ENCODE assay signal across 17 cellular contexts in the genomic region with DNA sequence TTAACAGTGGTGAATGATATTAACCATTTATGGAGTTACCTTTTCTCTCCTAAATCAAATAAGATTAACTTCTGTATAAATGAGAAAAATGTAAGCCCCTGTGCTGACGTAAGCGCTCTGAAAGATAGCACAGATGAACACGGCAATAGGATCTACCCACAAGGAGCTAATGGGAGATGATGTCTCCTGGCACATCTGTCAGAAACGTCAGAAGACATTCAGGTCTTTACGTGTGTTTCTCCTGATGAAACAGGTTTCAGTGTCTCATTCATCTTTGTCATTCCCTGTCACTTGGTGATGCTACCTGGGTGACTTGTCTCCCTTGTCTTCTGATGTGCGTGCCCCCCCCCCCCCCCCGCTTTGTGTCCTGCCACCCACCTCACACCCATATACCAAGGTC.
A peak's percentile ranks its signal among the peaks of the same experiment; 100 is the strongest.
DNase-seq lines count a peak whose midpoint lies in the region; TF ChIP-seq lines count a peak whose summit lies in the region.
"Had no signal": no experiment of that assay in that cellular context is flagged by ENCODE, and none has a peak within 500 bp of the region (broad histone marks: within the 10 kb centered on the region; RNA-seq: fewer than 3 reads in every experiment).

No MANE protein-coding gene starts in this region.

- H3K4me3 ChIP-seq in BLaER1 treated with 17β-estradiol and CSF1 and Interleukin-3, amounts not matched to agents 10 nM and 100 nM, result no peak overlapping the region
- no peak overlapping the region for H3K4me3 ChIP-seq in spleen
- H3K4me3 ChIP-seq: HAP-1, SJCRH30 had no signal

- peak overlapping the region; percentile 94 for H3K27ac Mint-ChIP-seq in HFFc6
- H3K27ac Mint-ChIP-seq in osteocyte (ENCODE audit: unreplicated experiment), result no peak overlapping the region
- H3K27ac Mint-ChIP-seq: B cell; CD8-positive, alpha-beta T cell had no signal

- no peak for TF ChIP-seq CTCF in HFFc6 (IDR thresholded peaks at IDR 0.05)
- no peak for TF ChIP-seq CTCF in spleen (IDR thresholded peaks at IDR 0.05 in 8 of 11, conservative IDR thresholded peaks at IDR 0.05 in 3 of 11)
- no peak for TF ChIP-seq CTCF in osteocyte (IDR thresholded peaks at IDR 0.05)

- H3K9me3 ChIP-seq in BLaER1 treated with 17β-estradiol and CSF1 and Interleukin-3, amounts not matched to agents 10 nM and 100 nM (replicated peaks in 1 of 11), result no peaks in the 10 kb centered on the region; a peak in 3 of 22 replicates
- no peaks in the 10 kb centered on the region for H3K9me3 ChIP-seq in spleen
- H3K9me3 ChIP-seq: HAP-1, SJCRH30 had no signal

- H3K4me3 Mint-ChIP-seq in HFFc6 (no peak overlapping the region; the same call in 1 of the 2 replicates), osteocyte (ENCODE audit: unreplicated experiment) (no peak overlapping the region)
- H3K4me3 Mint-ChIP-seq: B cell; CD8-positive, alpha-beta T cell had no signal

- peaks cover 42 to 84% (median 64%) of the 10 kb centered on the region in 11 experiments for H3K36me3 ChIP-seq in BLaER1 treated with 17β-estradiol and CSF1 and Interleukin-3, amounts not matched to agents 10 nM and 100 nM
- peaks cover 0 to 71% (median 21%) of the 10 kb centered on the region in 6 donors for H3K36me3 ChIP-seq in spleen
- H3K36me3 ChIP-seq: HAP-1 had no signal

- no peaks in the 10 kb centered on the region for H3K27me3 ChIP-seq in BLaER1 treated with 17β-estradiol and CSF1 and Interleukin-3, amounts not matched to agents 10 nM and 100 nM
- H3K27me3 ChIP-seq in spleen (replicated peaks in 1 of 7), result no peaks in the 10 kb centered on the region
- H3K27me3 ChIP-seq: SJCRH30 had no signal

- H3K27me3 Mint-ChIP-seq in HFFc6 (ENCODE audit: insufficient read depth) (no peaks in the 10 kb centered on the region; the same call in 1 of the 2 replicates), osteocyte (ENCODE audit: unreplicated experiment) (no peaks in the 10 kb centered on the region)
- H3K27me3 Mint-ChIP-seq: B cell had no signal

- H3K36me3 Mint-ChIP-seq in HFFc6 (ENCODE audit: low read depth) (peaks cover 14% of the 10 kb centered on the region), osteocyte (ENCODE audit: unreplicated experiment) (peaks cover 21% of the 10 kb centered on the region)

- no peak for DNase-seq in HFFc6
- peak; percentile 4 for DNase-seq in islet precursor cell
- no peak for DNase-seq in spleen
- no peak for DNase-seq in NCI-H526 treated with DMSO at 0.1 percent for 48 hours (lab: John Stamatoyannopoulos, UW)
- no peak for DNase-seq in NCI-H1105 treated with DMSO at 0.1 percent for 48 hours (lab: John Stamatoyannopoulos, UW)
- DNase-seq in osteocyte (ENCODE audit: extremely low spot score, unreplicated experiment), result no peak
- DNase-seq: CD8-positive, alpha-beta T cell; DMS79; NCI-H1417 treated with DMSO at 0.1 percent for 48 hours; NCI-H1930; NCI-H446; OCI-M1 had no signal

- no peak for TF ChIP-seq POLR2A in spleen (IDR thresholded peaks at IDR 0.05)

- WGBS in spleen, 5 donors, result 76 to 85% (median 79%) methylated on average over 5 to 7 of the region's 7 CpGs

- H3K4me1 ChIP-seq in BLaER1 treated with 17β-estradiol and CSF1 and Interleukin-3, amounts not matched to agents 10 nM and 100 nM, result peaks cover 60 to 71% (median 64%) of the 10 kb centered on the region in 10 experiments
- peaks cover 10 to 68% (median 46%) of the 10 kb centered on the region in 6 donors for H3K4me1 ChIP-seq in spleen
- H3K4me1 ChIP-seq: SJCRH30 had no signal

- peak overlapping the region in 2 of 11 experiments; percentile 27 to 36; a peak in 1 of 22 replicates for H3K27ac ChIP-seq in BLaER1 treated with 17β-estradiol and CSF1 and Interleukin-3, amounts not matched to agents 10 nM and 100 nM
- H3K27ac ChIP-seq in spleen, result peak overlapping the region in 7 of 8 donors; percentile 60 to 84 (median 75)
- H3K27ac ChIP-seq: HL-60, SJCRH30 had no signal

- H3K9ac ChIP-seq in BLaER1 treated with 17β-estradiol and CSF1 and Interleukin-3, amounts not matched to agents 10 nM and 100 nM, result no peak overlapping the region

- H3K4me1 Mint-ChIP-seq in HFFc6 (ENCODE audit: low read depth) (peaks cover 61% of the 10 kb centered on the region), osteocyte (ENCODE audit: unreplicated experiment) (peaks cover 33% of the 10 kb centered on the region)

- no peaks in the 10 kb centered on the region for H3K9me3 Mint-ChIP-seq in HFFc6
- no peaks in the 10 kb centered on the region for H3K9me3 Mint-ChIP-seq in osteocyte (ENCODE audit: unreplicated experiment)
- H3K9me3 Mint-ChIP-seq: CD8-positive, alpha-beta T cell had no signal

- H3K4me2 ChIP-seq in BLaER1 treated with 17β-estradiol and CSF1 and Interleukin-3, amounts not matched to agents 10 nM and 100 nM, result peak overlapping the region in 7 of 11 experiments; percentile 27 to 86 (median 71); a peak in 10 of 22 replicates

- intact Hi-C loops in spleen (cut with DNase I; ENCODE audit: low total_unique reads), result no loop called here

- H4K20me1 ChIP-seq in BLaER1 treated with 17β-estradiol and CSF1 and Interleukin-3, amounts not matched to agents 10 nM and 100 nM, result peaks cover 10 to 55% (median 19%) of the 10 kb centered on the region in 11 experiments; a peak in 16 of 22 replicates
